12 cellular contexts compared by ENCODE assay signal in genomic region chr21:45012661-45013270, GRCh38.
DNase-seq lines count a peak whose midpoint lies in the region; ATAC-seq and TF ChIP-seq lines count a peak whose summit lies in the region.
"Had no signal": no experiment of that assay in that cellular context is flagged by ENCODE, and none has a peak within 500 bp of the region (broad histone marks: within the 10 kb centered on the region; RNA-seq: fewer than 3 reads in every experiment).

No MANE protein-coding gene starts in this region.

- no peak overlapping the region for H3K4me3 ChIP-seq in BLaER1
- no peak overlapping the region for H3K4me3 ChIP-seq in coronary artery

- H3K27ac ChIP-seq in BLaER1 (peak overlapping the region; percentile 40), coronary artery (peak overlapping the region; percentile 17 to 51)
- H3K27ac ChIP-seq: C4-2B had no signal

- peaks cover 3% of the 10 kb centered on the region for H3K27me3 Mint-ChIP-seq in mesothelial cell of epicardium (ENCODE audit: low read depth)
- peaks cover 35% of the 10 kb centered on the region for H3K27me3 Mint-ChIP-seq in activated T-cell treated with anti-CD3 and anti-CD28 coated beads, Interleukin-2, amount 50 U/mL, for 24 hours

- H3K4me1 Mint-ChIP-seq in mesothelial cell of epicardium: peaks cover 53% of the 10 kb centered on the region
- H3K4me1 Mint-ChIP-seq in activated T-cell treated with anti-CD3 and anti-CD28 coated beads, Interleukin-2, amount 50 U/mL, for 24 hours (ENCODE audit: low read depth): peaks cover 4% of the 10 kb centered on the region

- DNase-seq in NCI-H524 (lab: John Stamatoyannopoulos, UW) (peak; percentile 52 to 72), coronary artery (ENCODE audit: low spot score) (no peak), mesothelial cell of epicardium (ENCODE audit: low spot score in 2 of 2, unreplicated experiment in 2 of 2) (no peak), NCI-H446 (lab: John Stamatoyannopoulos, UW) (no peak), Ammon's horn (ENCODE audit: low spot score) (no peak)
- no peak for DNase-seq in activated T-cell treated with anti-CD3 and anti-CD28 coated beads, Interleukin-2, amount 50 U/mL, for 24 hours
- DNase-seq: OCI-M1; stimulated activated naive CD8-positive, alpha-beta T cell treated with anti-CD3 and anti-CD28 coated beads, Interleukin-15, Interleukin-2, amounts not matched to agents 100 U/mL and 50 U/mL, for 24 hours had no signal

- peaks cover 100% of the 10 kb centered on the region for H3K4me1 ChIP-seq in BLaER1

- H3K9ac ChIP-seq in BLaER1: peak overlapping the region; percentile 7; the same call in 1 of the 2 replicates

- no peaks in the 10 kb centered on the region for H4K20me1 ChIP-seq in BLaER1

- no peaks in the 10 kb centered on the region for H3K36me3 Mint-ChIP-seq in mesothelial cell of epicardium
- H3K36me3 Mint-ChIP-seq in activated T-cell treated with anti-CD3 and anti-CD28 coated beads, Interleukin-2, amount 50 U/mL, for 24 hours (ENCODE audit: low read depth): no peaks in the 10 kb centered on the region

- ATAC-seq in GM18867 (IDR thresholded peaks at IDR 0.05; ENCODE audit: unreplicated experiment): no peak
- ATAC-seq: activated naive CD4-positive, alpha-beta T cell treated with anti-CD3 and anti-CD28 coated beads, Interleukin-2, amount 50 U/mL, for 72 hours; stimulated activated naive CD8-positive, alpha-beta T cell treated with anti-CD3 and anti-CD28 coated beads, Interleukin-15, Interleukin-2, amounts not matched to agents 100 U/mL and 50 U/mL, for 24 hours had no signal

- peak overlapping the region; percentile 100 for H3K4me2 ChIP-seq in BLaER1

- H3K4me3 Mint-ChIP-seq in mesothelial cell of epicardium: peak overlapping the region; percentile 52
- no peak overlapping the region for H3K4me3 Mint-ChIP-seq in activated T-cell treated with anti-CD3 and anti-CD28 coated beads, Interleukin-2, amount 50 U/mL, for 24 hours

- H3K9me3 Mint-ChIP-seq in mesothelial cell of epicardium: no peaks in the 10 kb centered on the region
- no peaks in the 10 kb centered on the region for H3K9me3 Mint-ChIP-seq in activated T-cell treated with anti-CD3 and anti-CD28 coated beads, Interleukin-2, amount 50 U/mL, for 24 hours
- H3K9me3 Mint-ChIP-seq: activated naive CD4-positive, alpha-beta T cell treated with anti-CD3 and anti-CD28 coated beads, Interleukin-2, amount 50 U/mL, for 72 hours had no signal

- TF ChIP-seq CTCF in coronary artery (IDR thresholded peaks at IDR 0.05) (no peak), mesothelial cell of epicardium (IDR thresholded peaks at IDR 0.05; ENCODE audit: unreplicated experiment) (no peak)

- H3K9me3 ChIP-seq in BLaER1: peaks cover 24% of the 10 kb centered on the region

- H3K27ac Mint-ChIP-seq in mesothelial cell of epicardium: peak overlapping the region; percentile 99
- no peak overlapping the region for H3K27ac Mint-ChIP-seq in activated T-cell treated with anti-CD3 and anti-CD28 coated beads, Interleukin-2, amount 50 U/mL, for 24 hours
- H3K27ac Mint-ChIP-seq: activated naive CD4-positive, alpha-beta T cell treated with anti-CD3 and anti-CD28 coated beads, Interleukin-2, amount 50 U/mL, for 72 hours had no signal

- no peaks in the 10 kb centered on the region for H3K27me3 ChIP-seq in BLaER1

- H3K36me3 ChIP-seq in BLaER1: peaks cover 12% of the 10 kb centered on the region

Comparison
In these comparisons a context has a peak if more than half of its experiments do, and no peak if none do; other contexts are left out.
1. DNase-seq: peak in NCI-H524 (2 of 2); none in coronary artery (single experiment), mesothelial cell of epicardium (0 of 2), NCI-H446 (0 of 2), Ammon's horn (single experiment) and activated T-cell treated with anti-CD3 and anti-CD28 coated beads, Interleukin-2, amount 50 U/mL, for 24 hours (single experiment).